6 cellular contexts compared by ENCODE assay signal in the genomic region with DNA sequence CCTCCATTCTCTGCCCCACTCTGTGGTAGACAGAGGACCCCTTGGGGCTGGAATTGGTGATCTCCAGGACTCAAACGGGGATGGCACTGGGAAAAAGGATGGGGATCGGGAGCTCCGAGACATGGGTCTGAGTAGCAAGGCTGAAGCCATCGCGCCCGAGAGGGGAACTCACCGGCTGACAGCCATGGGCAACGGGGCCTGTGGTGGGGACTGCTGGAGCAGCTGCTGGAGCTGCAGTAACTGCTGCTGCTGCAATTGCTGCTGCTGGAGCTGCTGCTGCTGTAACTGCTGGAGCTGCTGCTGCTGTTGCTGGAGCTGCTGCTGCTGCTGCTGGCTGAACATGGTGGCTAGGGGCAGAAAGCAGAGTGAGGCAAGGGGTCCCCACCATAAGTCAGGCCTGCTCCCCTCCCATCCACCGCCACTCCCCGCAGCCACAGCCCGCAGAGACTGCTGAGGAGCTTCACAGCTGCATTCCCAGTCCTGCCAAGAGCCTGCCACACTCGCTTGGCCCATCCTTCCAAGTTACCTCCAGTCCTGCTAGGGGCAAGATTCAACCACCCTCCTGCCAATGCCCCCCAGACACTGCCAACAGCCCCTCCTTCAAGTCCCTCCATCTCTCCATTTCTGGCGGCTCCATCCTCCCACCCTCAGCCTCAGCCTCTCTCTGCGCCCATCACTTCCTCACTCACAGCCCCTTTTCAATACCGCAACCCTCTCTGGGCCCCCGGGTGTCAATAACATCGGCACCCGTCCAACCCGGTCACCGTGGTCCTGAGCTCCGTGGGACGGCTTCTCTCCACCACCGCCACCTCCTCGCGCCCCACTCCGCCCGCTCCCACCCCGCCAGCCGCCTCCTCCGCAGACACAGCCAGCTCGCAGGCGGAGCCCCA. TPM values are rescaled to one million over a fixed set of nuclear protein-coding genes. Genes with fewer than 3 reads are reported as not detected.
DNase-seq lines count a peak whose midpoint lies in the region.

No MANE protein-coding gene starts in this region.

- H3K27ac ChIP-seq in SK-N-MC = 0 out of 2 replicates have a peak overlapping the region, but pooled peaks have one; percentile 13
- peak overlapping the region; percentile 95 for H3K27ac ChIP-seq in urinary bladder (ENCODE audit: low read depth)

- H3K9ac ChIP-seq in SK-N-MC (ENCODE audit: insufficient read length) (peak overlapping the region; percentile 97), iPS-15b (ENCODE audit: low read depth, low read length) (peak overlapping the region; percentile 83)

- WGBS in urinary bladder = 19% methylated on average over 32 of the region's 32 CpGs

- H3K4me1 ChIP-seq in iPS-15b (ENCODE audit: control insufficient read depth, insufficient read depth, low read length) (peaks cover 5% of the 10 kb centered on the region), urinary bladder (ENCODE audit: insufficient read depth) (peaks cover 3% of the 10 kb centered on the region)

- H3K36me3 ChIP-seq in SK-N-MC (ENCODE audit: insufficient read depth, low read length) (peaks cover 14% of the 10 kb centered on the region; the same call in 1 of the 2 replicates), iPS-15b (ENCODE audit: control insufficient read depth, insufficient read depth, low read length) (peaks cover 3% of the 10 kb centered on the region), urinary bladder (ENCODE audit: insufficient read depth) (no peaks in the 10 kb centered on the region)

- H3K27me3 ChIP-seq in iPS-15b (ENCODE audit: control insufficient read depth, insufficient read depth, low read length) = no peaks in the 10 kb centered on the region

- DNase-seq in NCI-H1092 treated with DMSO at 0.1 percent for 48 hours (lab: John Stamatoyannopoulos, UW) (peak; percentile 6), NCI-H1092 (lab: John Stamatoyannopoulos, UW) (no peak), SK-N-MC (ENCODE audit: low read depth, low spot score) (no peak), NCI-H2196 treated with DMSO at 0.1 percent for 48 hours (lab: John Stamatoyannopoulos, UW; ENCODE audit: unreplicated experiment) (no peak)

- H3K9me3 ChIP-seq in SK-N-MC (ENCODE audit: low read depth, low read length) = no peaks in the 10 kb centered on the region
- no peaks in the 10 kb centered on the region for H3K9me3 ChIP-seq in iPS-15b (ENCODE audit: control insufficient read depth, insufficient read depth, low read length)

- H3K4me3 ChIP-seq in SK-N-MC (peak overlapping the region; percentile 96), iPS-15b (ENCODE audit: low read depth, low read length) (peak overlapping the region; percentile 89), urinary bladder (ENCODE audit: low read depth, low read length) (peak overlapping the region; percentile 86)

RNA-seq across cellular contexts. Expression of a gene that starts 0.6 kb away (rescaled TPM):
- total RNA-seq in urinary bladder = 23.6 TPM
- 95.8 TPM for polyA plus RNA-seq in urinary bladder

RNA-seq across cellular contexts. Expression of a gene that starts 12.4 kb away (rescaled TPM):
- 68.3 TPM for total RNA-seq in urinary bladder
- polyA plus RNA-seq in urinary bladder = 15.2 TPM

RNA-seq across cellular contexts. Expression of a gene that starts 30.7 kb away (rescaled TPM):
- total RNA-seq in urinary bladder = 25.7 TPM
- polyA plus RNA-seq in urinary bladder = 144 TPM

RNA-seq across cellular contexts. Expression of a gene that starts 41.5 kb away (rescaled TPM):
- 1.9 TPM for total RNA-seq in urinary bladder
- 23.0 TPM for polyA plus RNA-seq in urinary bladder
